ENCODE assay signal across 11 cellular contexts in the genomic region with DNA sequence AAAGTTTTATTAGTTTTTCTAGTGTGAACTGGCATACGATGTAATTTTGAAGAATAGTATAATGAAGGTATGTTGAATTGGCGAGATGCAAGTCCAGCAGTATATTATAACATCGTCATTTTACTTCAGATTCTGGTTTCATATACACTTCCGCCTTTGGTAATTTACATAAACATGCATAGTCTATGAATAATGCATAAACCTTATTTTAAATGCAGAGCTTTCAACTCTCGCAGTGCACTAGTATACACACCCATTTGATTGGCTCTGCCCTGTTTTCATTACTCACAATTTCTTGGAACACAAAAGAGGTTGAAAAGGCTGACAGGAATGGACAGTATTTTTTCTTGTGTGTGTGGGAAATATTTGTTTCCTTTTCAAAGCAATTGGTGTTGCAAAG.
DNase-seq lines count a peak whose midpoint lies in the region; ATAC-seq and TF ChIP-seq lines count a peak whose summit lies in the region.
"Had no signal": no experiment of that assay in that cellular context is flagged by ENCODE, and none has a peak within 500 bp of the region (broad histone marks: within the 10 kb centered on the region; RNA-seq: fewer than 3 reads in every experiment).

No MANE protein-coding gene starts in this region.

- H3K4me2 ChIP-seq in neural cell (ENCODE audit: low read length) = peak overlapping the region; percentile 35
- H3K4me2 ChIP-seq: KMS-11 had no signal

- peak; percentile 52 for DNase-seq in A673 (ENCODE audit: low spot score)
- peak; percentile 37 for DNase-seq in NCI-H774 (lab: John Stamatoyannopoulos, UW)
- DNase-seq in astrocyte of the hippocampus (ENCODE audit: low read depth, low spot score) = peak; percentile 46
- no peak for DNase-seq in activated CD4-positive, alpha-beta T cell treated with anti-CD3 and anti-CD28 coated beads, Interleukin-2, amount 50 U/mL, for 4 hours
- no peak for DNase-seq in H4 (ENCODE audit: low spot score)
- no peak for DNase-seq in activated T-cell treated with anti-CD3 and anti-CD28 coated beads, Interleukin-2, amount 50 U/mL, for 72 hours
- DNase-seq: NCI-H1436 treated with DMSO at 0.1 percent for 48 hours had no signal

- peak overlapping the region; percentile 15 for H3K4me3 ChIP-seq in A673 (ENCODE audit: low read depth, low read length, poor library complexity, severe bottlenecking)
- H3K4me3 ChIP-seq in neural cell (ENCODE audit: low read length) = peak overlapping the region; percentile 41
- H3K4me3 ChIP-seq: GM23248 had no signal

- no peaks in the 10 kb centered on the region for H3K79me2 ChIP-seq in neural cell (replicated peaks; ENCODE audit: insufficient read depth, low read length)

- no peak for ATAC-seq in HG03097 (IDR thresholded peaks at IDR 0.05; ENCODE audit: low FRiP score, unreplicated experiment)
- no peak for ATAC-seq in activated T-cell treated with anti-CD3 and anti-CD28 coated beads, Interleukin-2, amount 50 U/mL, for 72 hours (replicated peaks in 1 of 2)

- peaks cover 12% of the 10 kb centered on the region for H3K27me3 Mint-ChIP-seq in activated T-cell treated with anti-CD3 and anti-CD28 coated beads, Interleukin-2, amount 50 U/mL, for 72 hours (ENCODE audit: low read depth)

- H3K27ac Mint-ChIP-seq in activated T-cell treated with anti-CD3 and anti-CD28 coated beads, Interleukin-2, amount 50 U/mL, for 72 hours = no peak overlapping the region

- no peak for TF ChIP-seq RAD21 in neural cell (conservative IDR thresholded peaks at IDR 0.05)

- H3K4me1 Mint-ChIP-seq in activated T-cell treated with anti-CD3 and anti-CD28 coated beads, Interleukin-2, amount 50 U/mL, for 72 hours (ENCODE audit: low read depth) = no peaks in the 10 kb centered on the region

- H3K27me3 ChIP-seq in A673 (replicated peaks; ENCODE audit: insufficient read depth, low read depth, low read length, poor library complexity) (no peaks in the 10 kb centered on the region), neural cell (ENCODE audit: insufficient read depth, low read depth, low read length) (no peaks in the 10 kb centered on the region)

- intact Hi-C loops in A673 (cut with micrococcal nuclease; ENCODE audit: unreplicated experiment) = no loop called here

- POLR2A ChIA-PET in A673 (lab: Charles Lee; ENCODE audit: low non-redundant PET) = interaction anchor here (0.6 kb wide), 1 partner anchor 136 kb away, joined by 4 read pairs; no protein-coding TSS in a partner anchor

- peaks cover 17% of the 10 kb centered on the region for H3K4me1 ChIP-seq in A673 (ENCODE audit: insufficient read depth, low read length, poor library complexity, severe bottlenecking)

- H3K4me3 Mint-ChIP-seq in activated T-cell treated with anti-CD3 and anti-CD28 coated beads, Interleukin-2, amount 50 U/mL, for 72 hours = no peak overlapping the region

- no peaks in the 10 kb centered on the region for H3K36me3 Mint-ChIP-seq in activated T-cell treated with anti-CD3 and anti-CD28 coated beads, Interleukin-2, amount 50 U/mL, for 72 hours (ENCODE audit: insufficient read depth in 2 of 2)

- no TSS peak for BruUV-seq in A673 (replicated peaks; lab: Mats Ljungman, UMichigan)

- no peaks in the 10 kb centered on the region for H3K9me3 ChIP-seq in A673 (ENCODE audit: low read depth, low read length, poor library complexity, severe bottlenecking)
- no peaks in the 10 kb centered on the region for H3K9me3 ChIP-seq in neural cell (ENCODE audit: low read length)

- H3F3A ChIP-seq in neural cell (ENCODE audit: insufficient read depth, low read length, poor library complexity, severe bottlenecking) = peaks cover 3% of the 10 kb centered on the region

- H3K36me3 ChIP-seq in A673 (ENCODE audit: insufficient read depth, low read length, poor library complexity, severe bottlenecking) (no peaks in the 10 kb centered on the region), neural cell (ENCODE audit: insufficient read depth, low read length) (no peaks in the 10 kb centered on the region)

- H4K20me1 ChIP-seq in neural cell (ENCODE audit: insufficient read depth) = no peaks in the 10 kb centered on the region

- no peaks in the 10 kb centered on the region for H3K9me2 ChIP-seq in neural cell (ENCODE audit: insufficient read depth, low read length)

- TF ChIP-seq CTCF in A673 (conservative IDR thresholded peaks at IDR 0.05; ENCODE audit: low read depth, low read length) = no peak
- no peak for TF ChIP-seq CTCF in neural cell (IDR thresholded peaks at IDR 0.05; ENCODE audit: poor library complexity, severe bottlenecking)

- H3K9me3 Mint-ChIP-seq in activated T-cell treated with anti-CD3 and anti-CD28 coated beads, Interleukin-2, amount 50 U/mL, for 72 hours = no peaks in the 10 kb centered on the region

- no peak overlapping the region for H2AFZ ChIP-seq in neural cell (ENCODE audit: low read depth, low read length)
- H2AFZ ChIP-seq: GM23248 had no signal

- no peak for TF ChIP-seq EP300 in neural cell (conservative IDR thresholded peaks at IDR 0.05; ENCODE audit: poor library complexity, severe bottlenecking)

- H3K27ac ChIP-seq in A673 (ENCODE audit: low read depth, low read length, poor library complexity, severe bottlenecking) (no peak overlapping the region), neural cell (ENCODE audit: low read length) (peak overlapping the region; percentile 86)
- H3K27ac ChIP-seq: GM23248, KMS-11 had no signal

- CTCF ChIA-PET in A673 (lab: Charles Lee) = no interaction called here

- peak overlapping the region; percentile 45 for H3K9ac ChIP-seq in neural cell (ENCODE audit: low read length)
- H3K9ac ChIP-seq: GM23248, KMS-11 had no signal

TF ChIP-seq in neural cell, 6 proteins besides CTCF, POLR2A, EP300 and RAD21:
- no peak for TF ChIP-seq TAF1 (IDR thresholded peaks at IDR 0.05; ENCODE audit: low read depth)
- TF ChIP-seq, protein P1, sequence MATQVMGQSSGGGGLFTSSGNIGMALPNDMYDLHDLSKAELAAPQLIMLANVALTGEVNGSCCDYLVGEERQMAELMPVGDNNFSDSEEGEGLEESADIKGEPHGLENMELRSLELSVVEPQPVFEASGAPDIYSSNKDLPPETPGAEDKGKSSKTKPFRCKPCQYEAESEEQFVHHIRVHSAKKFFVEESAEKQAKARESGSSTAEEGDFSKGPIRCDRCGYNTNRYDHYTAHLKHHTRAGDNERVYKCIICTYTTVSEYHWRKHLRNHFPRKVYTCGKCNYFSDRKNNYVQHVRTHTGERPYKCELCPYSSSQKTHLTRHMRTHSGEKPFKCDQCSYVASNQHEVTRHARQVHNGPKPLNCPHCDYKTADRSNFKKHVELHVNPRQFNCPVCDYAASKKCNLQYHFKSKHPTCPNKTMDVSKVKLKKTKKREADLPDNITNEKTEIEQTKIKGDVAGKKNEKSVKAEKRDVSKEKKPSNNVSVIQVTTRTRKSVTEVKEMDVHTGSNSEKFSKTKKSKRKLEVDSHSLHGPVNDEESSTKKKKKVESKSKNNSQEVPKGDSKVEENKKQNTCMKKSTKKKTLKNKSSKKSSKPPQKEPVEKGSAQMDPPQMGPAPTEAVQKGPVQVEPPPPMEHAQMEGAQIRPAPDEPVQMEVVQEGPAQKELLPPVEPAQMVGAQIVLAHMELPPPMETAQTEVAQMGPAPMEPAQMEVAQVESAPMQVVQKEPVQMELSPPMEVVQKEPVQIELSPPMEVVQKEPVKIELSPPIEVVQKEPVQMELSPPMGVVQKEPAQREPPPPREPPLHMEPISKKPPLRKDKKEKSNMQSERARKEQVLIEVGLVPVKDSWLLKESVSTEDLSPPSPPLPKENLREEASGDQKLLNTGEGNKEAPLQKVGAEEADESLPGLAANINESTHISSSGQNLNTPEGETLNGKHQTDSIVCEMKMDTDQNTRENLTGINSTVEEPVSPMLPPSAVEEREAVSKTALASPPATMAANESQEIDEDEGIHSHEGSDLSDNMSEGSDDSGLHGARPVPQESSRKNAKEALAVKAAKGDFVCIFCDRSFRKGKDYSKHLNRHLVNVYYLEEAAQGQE (IDR thresholded peaks at IDR 0.05; ENCODE audit: borderline replicate concordance) = no peak
- no peak for TF ChIP-seq EZH2 (IDR thresholded peaks at IDR 0.05; ENCODE audit: borderline replicate concordance, insufficient read depth, low read length, poor library complexity, severe bottlenecking)
- no peak for TF ChIP-seq SMC3 (conservative IDR thresholded peaks at IDR 0.05; ENCODE audit: poor library complexity)
- no peak for TF ChIP-seq POLR2AphosphoS5 (IDR thresholded peaks at IDR 0.05)
- TF ChIP-seq MXI1 (conservative IDR thresholded peaks at IDR 0.05; ENCODE audit: poor library complexity, severe bottlenecking) = no peak
TF ChIP-seq in neural cell: peak in this region for 0.

Comparison
In these comparisons a context has a peak if more than half of its experiments do, and no peak if none do; other contexts are left out.
1. DNase-seq: peak in A673 (single experiment), NCI-H774 (single experiment) and astrocyte of the hippocampus (single experiment); none in activated CD4-positive, alpha-beta T cell treated with anti-CD3 and anti-CD28 coated beads, Interleukin-2, amount 50 U/mL, for 4 hours (0 of 2), H4 (single experiment) and activated T-cell treated with anti-CD3 and anti-CD28 coated beads, Interleukin-2, amount 50 U/mL, for 72 hours (0 of 2).